In the genomic region with DNA sequence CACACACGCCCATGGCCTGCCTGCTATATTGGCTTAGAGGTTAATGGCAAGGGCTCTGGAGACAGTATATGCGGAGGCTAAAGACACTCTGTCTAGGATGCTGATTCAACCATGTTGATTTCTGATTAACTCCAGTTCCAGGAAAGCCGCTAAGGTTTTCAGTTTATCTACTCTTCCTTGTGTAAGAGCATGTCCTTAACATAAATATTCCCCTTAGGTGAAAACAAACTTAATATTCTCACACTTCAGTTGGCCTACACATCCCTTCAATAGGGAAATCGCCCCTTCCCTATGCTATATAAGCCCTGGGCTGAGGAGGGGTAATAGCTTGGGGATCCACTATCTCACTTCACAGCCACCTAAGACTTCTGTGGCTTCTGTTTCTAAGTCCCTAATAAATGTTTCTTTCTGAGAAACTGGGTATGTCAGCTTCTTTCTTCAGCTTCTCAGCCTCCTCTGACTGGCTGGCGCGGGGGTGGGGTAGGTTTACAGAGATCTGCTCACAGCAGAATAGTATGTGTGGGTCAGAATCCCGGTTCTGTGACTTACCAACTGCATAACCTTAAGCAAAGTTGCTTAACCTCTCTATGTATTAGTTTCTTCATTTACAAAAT, we compare ENCODE assay signal across 1 cellular context.
TF ChIP-seq lines count a peak whose summit lies in the region.

No MANE protein-coding gene starts in this region.

TF ChIP-seq in liver, 16 proteins besides CTCF, POLR2A, EP300 and RAD21 (continued from another document):
- TF ChIP-seq HNF4A (conservative IDR thresholded peaks at IDR 0.05) (no peak), FOXA2 (IDR thresholded peaks at IDR 0.05) (no peak)
